In genomic region chr1:24828183-24828886, GRCh38 we compare ENCODE assay signal across 12 cellular contexts.
A peak's percentile ranks its signal among the peaks of the same experiment; 100 is the strongest.
DNase-seq lines count a peak whose midpoint lies in the region; ATAC-seq and TF ChIP-seq lines count a peak whose summit lies in the region.
"Had no signal": no experiment of that assay in that cellular context is flagged by ENCODE, and none has a peak within 500 bp of the region (broad histone marks: within the 10 kb centered on the region; RNA-seq: fewer than 3 reads in every experiment).

No MANE protein-coding gene starts in this region.

- intact Hi-C loops in A673 (cut with micrococcal nuclease; ENCODE audit: unreplicated experiment), result no loop called here
- intact Hi-C loops in activated naive CD4-positive, alpha-beta T cell treated with anti-CD3 and anti-CD28 coated beads for 36 hours (cut with micrococcal nuclease), result no loop called here

- H3K27ac ChIP-seq in A673 (ENCODE audit: low read depth, low read length, poor library complexity, severe bottlenecking), result peak overlapping the region; percentile 11
- H3K27ac ChIP-seq: neutrophil had no signal

- peaks cover 17% of the 10 kb centered on the region for H3K36me3 Mint-ChIP-seq in HFFc6 (ENCODE audit: low read depth)
- H3K36me3 Mint-ChIP-seq in chondrocyte (ENCODE audit: low read depth), result peaks cover 5% of the 10 kb centered on the region
- peaks cover 7% of the 10 kb centered on the region for H3K36me3 Mint-ChIP-seq in nephron (ENCODE audit: low read depth)
- peaks cover 1% of the 10 kb centered on the region for H3K36me3 Mint-ChIP-seq in activated naive CD4-positive, alpha-beta T cell treated with anti-CD3 and anti-CD28 coated beads for 36 hours (ENCODE audit: low read depth)

- H3K4me3 ChIP-seq in A673 (ENCODE audit: low read depth, low read length, poor library complexity, severe bottlenecking), result no peak overlapping the region
- H3K4me3 ChIP-seq: skin epidermis had no signal

- H3K4me1 ChIP-seq in A673 (ENCODE audit: insufficient read depth, low read length, poor library complexity, severe bottlenecking), result peaks cover 59% of the 10 kb centered on the region

- no peaks in the 10 kb centered on the region for H3K9me3 Mint-ChIP-seq in HFFc6
- H3K9me3 Mint-ChIP-seq in chondrocyte (ENCODE audit: low read depth), result no peaks in the 10 kb centered on the region
- H3K9me3 Mint-ChIP-seq in nephron, result no peaks in the 10 kb centered on the region
- no peaks in the 10 kb centered on the region for H3K9me3 Mint-ChIP-seq in activated naive CD4-positive, alpha-beta T cell treated with anti-CD3 and anti-CD28 coated beads for 36 hours
- H3K9me3 Mint-ChIP-seq: activated T-helper 2 cell treated with anti-CD3 and anti-CD28 coated beads, Interferon-gamma antibody, Interleukin-2, Interleukin-4, amounts not matched to agents 10 μg/mL and 5 μg/mL and 100 μg/mL, durations not matched to agents 14 hours and 24 hours and 36 hours had no signal

- no peak for ATAC-seq in HG03571 (IDR thresholded peaks at IDR 0.05; ENCODE audit: unreplicated experiment)

- H3K27ac Mint-ChIP-seq in HFFc6 (peak overlapping the region; percentile 68), chondrocyte (ENCODE audit: unreplicated experiment) (peak overlapping the region; percentile 72), nephron (peak overlapping the region; percentile 12 to 39 (median 29))
- H3K27ac Mint-ChIP-seq in activated naive CD4-positive, alpha-beta T cell treated with anti-CD3 and anti-CD28 coated beads for 36 hours, result no peak overlapping the region
- H3K27ac Mint-ChIP-seq: activated T-helper 2 cell treated with anti-CD3 and anti-CD28 coated beads, Interferon-gamma antibody, Interleukin-2, Interleukin-4, amounts not matched to agents 10 μg/mL and 5 μg/mL and 100 μg/mL, durations not matched to agents 14 hours and 24 hours and 36 hours had no signal

- H3K36me3 ChIP-seq in A673 (ENCODE audit: insufficient read depth, low read length, poor library complexity, severe bottlenecking), result peaks cover 5% of the 10 kb centered on the region
- H3K36me3 ChIP-seq: neutrophil had no signal

- DNase-seq in A673 (ENCODE audit: low spot score), result peak; percentile 63
- DNase-seq in HFFc6, result no peak
- no peak for DNase-seq in chondrocyte (ENCODE audit: low spot score)
- DNase-seq in activated naive CD4-positive, alpha-beta T cell treated with anti-CD3 and anti-CD28 coated beads for 36 hours, result no peak
- no peak for DNase-seq in NCI-H146 (lab: John Stamatoyannopoulos, UW)
- DNase-seq in activated CD8-positive, alpha-beta memory T cell treated with anti-CD3 and anti-CD28 coated beads, Interleukin-2, amount 50 U/mL, for 48 hours, result no peak
- DNase-seq: stimulated activated naive CD4-positive, alpha-beta T cell treated with Interleukin-2 at 50 U/mL for 16 hours had no signal

- H3K27me3 ChIP-seq in A673 (replicated peaks; ENCODE audit: insufficient read depth, low read depth, low read length, poor library complexity), result no peaks in the 10 kb centered on the region
- H3K27me3 ChIP-seq: neutrophil had no signal

- H3K4me1 Mint-ChIP-seq in HFFc6 (ENCODE audit: low read depth), result peaks cover 81% of the 10 kb centered on the region
- peaks cover 74% of the 10 kb centered on the region for H3K4me1 Mint-ChIP-seq in chondrocyte (ENCODE audit: low read depth)
- peaks cover 48% of the 10 kb centered on the region for H3K4me1 Mint-ChIP-seq in nephron
- H3K4me1 Mint-ChIP-seq in activated naive CD4-positive, alpha-beta T cell treated with anti-CD3 and anti-CD28 coated beads for 36 hours (ENCODE audit: low read depth), result no peaks in the 10 kb centered on the region

- no peak overlapping the region for H3K4me3 Mint-ChIP-seq in HFFc6
- H3K4me3 Mint-ChIP-seq in chondrocyte (ENCODE audit: unreplicated experiment), result no peak overlapping the region
- no peak overlapping the region for H3K4me3 Mint-ChIP-seq in nephron
- no peak overlapping the region for H3K4me3 Mint-ChIP-seq in activated naive CD4-positive, alpha-beta T cell treated with anti-CD3 and anti-CD28 coated beads for 36 hours

- POLR2A ChIA-PET in A673 (lab: Charles Lee; ENCODE audit: low non-redundant PET), result interaction anchor here (0.5 kb wide), 1 partner anchor 340 kb away, joined by 3 read pairs; no protein-coding TSS in a partner anchor

- peaks cover 6% of the 10 kb centered on the region for H3K27me3 Mint-ChIP-seq in HFFc6 (ENCODE audit: insufficient read depth)
- no peaks in the 10 kb centered on the region for H3K27me3 Mint-ChIP-seq in chondrocyte (ENCODE audit: low read depth)
- no peaks in the 10 kb centered on the region for H3K27me3 Mint-ChIP-seq in nephron (ENCODE audit: low read depth)
- H3K27me3 Mint-ChIP-seq in activated naive CD4-positive, alpha-beta T cell treated with anti-CD3 and anti-CD28 coated beads for 36 hours (ENCODE audit: low read depth), result no peaks in the 10 kb centered on the region

- BruUV-seq in A673 (replicated peaks; lab: Mats Ljungman, UMichigan), result no TSS peak

- CTCF ChIA-PET in A673 (lab: Charles Lee), result interaction anchor here (1.0 to 1.5 kb wide), 2 partner anchors 83 to 140 kb away, joined by 3 to 4 read pairs; partner anchors contain the start of gene CLIC4
- CTCF ChIA-PET in activated naive CD4-positive, alpha-beta T cell treated with anti-CD3 and anti-CD28 coated beads for 36 hours (lab: Charles Lee), result interaction anchor here (0.6 to 9.3 kb wide), 6 partner anchors 13 to 679 kb away, joined by 3 to 177 read pairs (median 4); no protein-coding TSS in a partner anchor

- H3K9me3 ChIP-seq in A673 (ENCODE audit: low read depth, low read length, poor library complexity, severe bottlenecking), result no peaks in the 10 kb centered on the region
- H3K9me3 ChIP-seq: neutrophil had no signal

- TF ChIP-seq CTCF in A673 (conservative IDR thresholded peaks at IDR 0.05; ENCODE audit: low read depth, low read length) (no peak), HFFc6 (IDR thresholded peaks at IDR 0.05) (no peak), chondrocyte (IDR thresholded peaks at IDR 0.05) (no peak), nephron (IDR thresholded peaks at IDR 0.05; ENCODE audit: unreplicated experiment in 3 of 3) (no peak)
